Comparison of ENCODE assay signal across 28 cellular contexts in genomic region chr14:96203116-96203515, GRCh38. TPM values are rescaled to one million over a fixed set of nuclear protein-coding genes. Genes with fewer than 3 reads are reported as not detected.
"Had no signal": no experiment of that assay in that cellular context is flagged by ENCODE, and none has a peak within 500 bp of the region (broad histone marks: within the 10 kb centered on the region; RNA-seq: fewer than 3 reads in every experiment).

No MANE protein-coding gene starts in this region.

- ATAC-seq: activated CD4-positive, CD25-positive, alpha-beta regulatory T cell treated with anti-CD3 and anti-CD28 coated beads, Interleukin-2, amount 50 U/mL, for 24 hours; activated CD8-positive, alpha-beta T cell treated with anti-CD3 and anti-CD28 coated beads, Interleukin-2, amount 10 ng/mL, durations not matched to agents 7 days and 5 days; Panc1 had no signal

- H3K4me3 ChIP-seq: adrenal gland, SJCRH30 had no signal

- H3K9me3 ChIP-seq: adrenal gland, breast epithelium, SJCRH30 had no signal

- H3K27ac Mint-ChIP-seq: activated CD8-positive, alpha-beta T cell treated with anti-CD3 and anti-CD28 coated beads, Interleukin-2, amount 10 ng/mL, durations not matched to agents 7 days and 5 days; activated naive CD4-positive, alpha-beta T cell treated with anti-CD3 and anti-CD28 coated beads for 36 hours; activated naive CD8-positive, alpha-beta T cell treated with anti-CD3 and anti-CD28 coated beads for 36 hours; T-helper 1 cell treated with Interleukin-12 subunit alpha and Interleukin-12 subunit beta and Interleukin-4 antibody, amounts not matched to agents 30 μg/mL and 1 μg/mL, for 36 hours had no signal

- H3K36me3 Mint-ChIP-seq: activated naive CD8-positive, alpha-beta T cell treated with anti-CD3 and anti-CD28 coated beads for 36 hours had no signal

- H3K27me3 ChIP-seq: breast epithelium, SJCRH30 had no signal

- H3K4me3 Mint-ChIP-seq: activated CD8-positive, alpha-beta T cell treated with anti-CD3 and anti-CD28 coated beads, Interleukin-2, amount 10 ng/mL, durations not matched to agents 7 days and 5 days; activated naive CD4-positive, alpha-beta T cell treated with anti-CD3 and anti-CD28 coated beads for 36 hours; activated naive CD8-positive, alpha-beta T cell treated with anti-CD3 and anti-CD28 coated beads for 36 hours; T-helper 1 cell treated with Interleukin-12 subunit alpha and Interleukin-12 subunit beta and Interleukin-4 antibody, amounts not matched to agents 30 μg/mL and 1 μg/mL, for 36 hours had no signal

- H3K9me3 Mint-ChIP-seq: activated naive CD4-positive, alpha-beta T cell treated with anti-CD3 and anti-CD28 coated beads for 36 hours; activated naive CD8-positive, alpha-beta T cell treated with anti-CD3 and anti-CD28 coated beads for 36 hours; T-helper 1 cell treated with Interleukin-12 subunit alpha and Interleukin-12 subunit beta and Interleukin-4 antibody, amounts not matched to agents 30 μg/mL and 1 μg/mL, for 36 hours had no signal

- H3K4me1 ChIP-seq: breast epithelium had no signal

- DNase-seq: activated CD4-positive, alpha-beta T cell treated with anti-CD3 and anti-CD28 coated beads for 48 hours; activated CD4-positive, alpha-beta T cell treated with anti-CD3 and anti-CD28 coated beads, Interleukin-2, amount 50 U/mL, for 4 hours; activated CD8-positive, alpha-beta memory T cell treated with anti-CD3 and anti-CD28 coated beads, Interleukin-2, amount 50 U/mL, for 48 hours; activated CD8-positive, alpha-beta T cell treated with anti-CD3 and anti-CD28 coated beads, Interleukin-2, amount 10 ng/mL, durations not matched to agents 7 days and 5 days; activated effector memory CD4-positive, alpha-beta T cell treated with anti-CD3 and anti-CD28 coated beads, Interleukin-2, amount 50 U/mL, for 16 hours; activated naive CD4-positive, alpha-beta T cell treated with anti-CD3 and anti-CD28 coated beads for 36 hours; activated naive CD8-positive, alpha-beta T cell treated with anti-CD3 and anti-CD28 coated beads for 36 hours; activated T-cell treated with anti-CD3 and anti-CD28 coated beads, Interleukin-2, amount 50 U/mL, for 1 hour; adrenal gland; anterior cingulate cortex; caudate nucleus; MM.1S; NCI-H1105; NCI-H1436; NCI-H1694 treated with DMSO at 0.1 percent for 48 hours; NCI-H2029 treated with DMSO at 0.1 percent for 48 hours; NCI-H345; NCI-H510A; NCI-H526 treated with DMSO at 0.1 percent for 48 hours; NCI-H82; Right ventricle myocardium superior had no signal

- H3K36me3 ChIP-seq: adrenal gland, breast epithelium, SJCRH30 had no signal

- H3K27ac ChIP-seq: SJCRH30 had no signal

RNA-seq across cellular contexts. Expression of gene BDKRB2, which starts 1.5 kb away (rescaled TPM):
- total RNA-seq: activated CD8-positive, alpha-beta T cell treated with anti-CD3 and anti-CD28 coated beads, Interleukin-2, amount 10 ng/mL, durations not matched to agents 7 days and 5 days; activated naive CD8-positive, alpha-beta T cell treated with anti-CD3 and anti-CD28 coated beads for 36 hours; SJCRH30 had no signal

RNA-seq across cellular contexts. Expression of gene BDKRB1, which starts 52.9 kb away (rescaled TPM):
- total RNA-seq: activated CD8-positive, alpha-beta T cell treated with anti-CD3 and anti-CD28 coated beads, Interleukin-2, amount 10 ng/mL, durations not matched to agents 7 days and 5 days; activated naive CD4-positive, alpha-beta T cell treated with anti-CD3 and anti-CD28 coated beads for 36 hours; activated naive CD8-positive, alpha-beta T cell treated with anti-CD3 and anti-CD28 coated beads for 36 hours; cerebellum; OCI-LY7; Right ventricle myocardium superior had no signal
